20 cellular contexts compared by ENCODE assay signal in genomic region chr2:74533464-74533863, GRCh38. TPM values are rescaled to one million over a fixed set of nuclear protein-coding genes. Genes with fewer than 3 reads are reported as not detected.
DNase-seq lines count a peak whose midpoint lies in the region; TF ChIP-seq lines count a peak whose summit lies in the region.
"Had no signal": no experiment of that assay in that cellular context is flagged by ENCODE, and none has a peak within 500 bp of the region (broad histone marks: within the 10 kb centered on the region; RNA-seq: fewer than 3 reads in every experiment).

No MANE protein-coding gene starts in this region.

- H3K27me3 Mint-ChIP-seq in HFFc6 (ENCODE audit: insufficient read depth) = peaks cover 4% of the 10 kb centered on the region
- no peaks in the 10 kb centered on the region for H3K27me3 Mint-ChIP-seq in chondrocyte (ENCODE audit: low read depth)
- H3K27me3 Mint-ChIP-seq in progenitor cell of endocrine pancreas = no peaks in the 10 kb centered on the region

- H3K4me1 Mint-ChIP-seq in HFFc6 (ENCODE audit: low read depth) = peaks cover 39% of the 10 kb centered on the region
- peaks cover 27% of the 10 kb centered on the region for H3K4me1 Mint-ChIP-seq in chondrocyte (ENCODE audit: low read depth)
- H3K4me1 Mint-ChIP-seq in progenitor cell of endocrine pancreas (ENCODE audit: low read depth) = peaks cover 13% of the 10 kb centered on the region

- H3K36me3 Mint-ChIP-seq in HFFc6 (ENCODE audit: low read depth) (peaks cover 17% of the 10 kb centered on the region), chondrocyte (ENCODE audit: low read depth) (peaks cover 12% of the 10 kb centered on the region), progenitor cell of endocrine pancreas (ENCODE audit: insufficient read depth) (peaks cover 3% of the 10 kb centered on the region)

- no peak for TF ChIP-seq CTCF in HFFc6 (IDR thresholded peaks at IDR 0.05)
- TF ChIP-seq CTCF in chondrocyte (IDR thresholded peaks at IDR 0.05) = no peak
- TF ChIP-seq CTCF in progenitor cell of endocrine pancreas (IDR thresholded peaks at IDR 0.05; ENCODE audit: unreplicated experiment) = no peak

- H3K9me3 Mint-ChIP-seq in HFFc6 = no peaks in the 10 kb centered on the region
- H3K9me3 Mint-ChIP-seq in chondrocyte (ENCODE audit: low read depth) = no peaks in the 10 kb centered on the region
- no peaks in the 10 kb centered on the region for H3K9me3 Mint-ChIP-seq in progenitor cell of endocrine pancreas (ENCODE audit: low read depth)

- no peak for DNase-seq in HFFc6
- DNase-seq in chondrocyte (ENCODE audit: low spot score) = peak; percentile 37
- no peak for DNase-seq in progenitor cell of endocrine pancreas (ENCODE audit: low spot score, unreplicated experiment)
- DNase-seq in NCI-H524 (lab: John Stamatoyannopoulos, UW) = no peak
- DNase-seq in SHP77 (lab: John Stamatoyannopoulos, UW) = no peak
- DNase-seq: BE2C; DMS53; GF-D8; H7; KBM-7; MM.1S; NCI-H1048; NCI-H1436 treated with DMSO at 0.1 percent for 48 hours; NCI-H2029; NCI-H2227 treated with DMSO at 0.1 percent for 48 hours; NCI-H510A; NCI-H774; NK-92 treated with Interleukin-12 subunit alpha and Interleukin-12 subunit beta, amount 100 ng/mL, for 24 hours; SJCRH30 had no signal

- no peak overlapping the region for H3K4me3 Mint-ChIP-seq in HFFc6
- no peak overlapping the region for H3K4me3 Mint-ChIP-seq in chondrocyte (ENCODE audit: unreplicated experiment)
- H3K4me3 Mint-ChIP-seq in progenitor cell of endocrine pancreas (ENCODE audit: low read depth) = no peak overlapping the region

- 0 out of 2 replicates have a peak overlapping the region, but pooled peaks have one; percentile 32 for H3K27ac Mint-ChIP-seq in HFFc6
- H3K27ac Mint-ChIP-seq in chondrocyte (ENCODE audit: unreplicated experiment) = no peak overlapping the region
- H3K27ac Mint-ChIP-seq in progenitor cell of endocrine pancreas = peak overlapping the region; percentile 33

RNA-seq across cellular contexts. Expression of gene HTRA2, which starts 3.7 kb away (rescaled TPM):
- total RNA-seq in HFFc6 (2021; fragmentation: NEBNext Ultra II Directional; extraction: Animal tissue kit (Norgen Biotek cat#: 25700)) = 10 to 100 TPM; 29.7 to 43.3 (median 33.6) TPM
- 23.8 to 31.2 TPM (median 24.2 TPM) in 3 replicates for total RNA-seq in chondrocyte
- 35.9 and 41.9 TPM in 2 replicates for total RNA-seq in progenitor cell of endocrine pancreas

RNA-seq across cellular contexts. Expression of gene AUP1, which starts 4.0 kb away (rescaled TPM):
- 100 to 1,000 TPM in 2 of 6 experiments, 10 to 100 TPM in 4; 81.0 to 119 (median 94.6) TPM for total RNA-seq in HFFc6 (2021; fragmentation: NEBNext Ultra II Directional; extraction: Animal tissue kit (Norgen Biotek cat#: 25700))
- total RNA-seq in chondrocyte (76.8 to 94.3 TPM (median 79.8 TPM) in 3 replicates), progenitor cell of endocrine pancreas (110 and 115 TPM in 2 replicates)

RNA-seq across cellular contexts. Expression of gene DQX1, which starts 7.4 kb away (rescaled TPM):
- under 1 TPM in 2 of 6 experiments, not detected in 4; 0.14 to 0.40 TPM for total RNA-seq in HFFc6 (2021; fragmentation: NEBNext Ultra II Directional; extraction: Animal tissue kit (Norgen Biotek cat#: 25700))
- total RNA-seq in chondrocyte (0.34 TPM in 1 of 3 replicates, not detected in the others), progenitor cell of endocrine pancreas (1.5 and 1.7 TPM in 2 replicates)

RNA-seq across cellular contexts. Expression of gene TLX2, which starts 19.2 kb away (rescaled TPM):
- under 1 TPM; 0.17 to 0.31 (median 0.21) TPM for total RNA-seq in HFFc6 (2021; fragmentation: NEBNext Ultra II Directional; extraction: Animal tissue kit (Norgen Biotek cat#: 25700))
- 0.10 TPM in 1 of 3 replicates, not detected in the others for total RNA-seq in chondrocyte
- 0.33 TPM in 1 of 2 replicates, not detected in the other for total RNA-seq in progenitor cell of endocrine pancreas
- total RNA-seq: A673, H7, SJCRH30 had no signal

RNA-seq across cellular contexts. Expression of gene LOXL3, which starts 20.3 kb away (rescaled TPM):
- 10 to 100 TPM; 59.4 to 76.5 (median 64.1) TPM for total RNA-seq in HFFc6 (2021; fragmentation: NEBNext Ultra II Directional; extraction: Animal tissue kit (Norgen Biotek cat#: 25700))
- 107 to 112 TPM (median 109 TPM) in 3 replicates for total RNA-seq in chondrocyte
- 23.4 and 24.2 TPM in 2 replicates for total RNA-seq in progenitor cell of endocrine pancreas
